In the genomic region with DNA sequence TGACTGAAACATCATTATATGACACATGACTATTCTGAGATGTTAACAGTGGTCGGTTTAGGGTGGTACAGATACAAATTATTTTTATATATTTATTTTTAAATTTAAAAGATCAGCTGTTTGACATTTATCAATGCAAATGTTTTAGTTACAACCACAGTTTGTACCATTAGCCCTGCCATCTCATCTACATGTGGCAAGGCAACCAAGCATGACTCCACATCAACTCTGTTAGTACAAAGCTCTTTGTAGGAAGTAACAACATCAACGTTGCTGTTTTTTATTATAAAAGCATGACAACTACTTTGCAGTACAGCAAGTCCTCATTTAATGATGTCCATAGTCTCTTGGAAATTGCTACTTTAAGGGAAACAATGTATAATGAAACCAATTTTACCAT, we compare ENCODE assay signal across 20 cellular contexts. TPM values are rescaled to one million over a fixed set of nuclear protein-coding genes. Genes with fewer than 3 reads are reported as not detected.
DNase-seq lines count a peak whose midpoint lies in the region; ATAC-seq and TF ChIP-seq lines count a peak whose summit lies in the region.
"Had no signal": no experiment of that assay in that cellular context is flagged by ENCODE, and none has a peak within 500 bp of the region (broad histone marks: within the 10 kb centered on the region; RNA-seq: fewer than 3 reads in every experiment).

No MANE protein-coding gene starts in this region.

- in situ Hi-C loops in GM13976 (cut with MboI; ENCODE audit: low sequenced_read_pairs, unreplicated experiment) (no loop called here), GM23248 (cut with MboI) (no loop called here)

- TF ChIP-seq CTCF in GM13976 (IDR thresholded peaks at IDR 0.05; ENCODE audit: borderline replicate concordance, control extremely low read depth, extremely low read depth, insufficient read depth, missing control alignments): no peak

- H3K27ac ChIP-seq in BLaER1 (no peak overlapping the region), GM23248 (no peak overlapping the region)
- H3K27ac ChIP-seq: C4-2B, KMS-11 had no signal

- H3K9me3 ChIP-seq in BLaER1 (no peaks in the 10 kb centered on the region), GM23248 (ENCODE audit: low read depth) (no peaks in the 10 kb centered on the region)
- H3K9me3 ChIP-seq: BE2C, Caco-2, HAP-1 had no signal

- no peaks in the 10 kb centered on the region for H3K27me3 ChIP-seq in BLaER1
- peaks cover 25% of the 10 kb centered on the region; the same call in 1 of the 2 replicates for H3K27me3 ChIP-seq in GM23248 (replicated peaks; ENCODE audit: insufficient read depth)

- H3K4me3 Mint-ChIP-seq in stimulated activated memory B cell treated with anti-CD40 and anti-IgM and Interleukin-4, amounts not matched to agents 10 μg/mL and 1 μg/mL and 100 μg/mL, for 72 hours: no peak overlapping the region
- H3K4me3 Mint-ChIP-seq: CD4-positive, alpha-beta T cell had no signal

- H3K79me2 ChIP-seq in GM23248 (ENCODE audit: insufficient read depth): no peaks in the 10 kb centered on the region

- H3K36me3 ChIP-seq in BLaER1: no peaks in the 10 kb centered on the region
- no peaks in the 10 kb centered on the region for H3K36me3 ChIP-seq in GM23248 (ENCODE audit: low read depth)
- H3K36me3 ChIP-seq: BE2C, HAP-1 had no signal

- no peak overlapping the region for H2AFZ ChIP-seq in GM23248

- no peaks in the 10 kb centered on the region for H3K9me2 ChIP-seq in GM23248 (ENCODE audit: insufficient read depth)

- no peaks in the 10 kb centered on the region for H3K27me3 Mint-ChIP-seq in stimulated activated memory B cell treated with anti-CD40 and anti-IgM and Interleukin-4, amounts not matched to agents 10 μg/mL and 1 μg/mL and 100 μg/mL, for 72 hours
- H3K27me3 Mint-ChIP-seq: CD4-positive, alpha-beta T cell had no signal

- H3K9ac ChIP-seq in BLaER1: no peak overlapping the region
- no peak overlapping the region for H3K9ac ChIP-seq in GM23248
- H3K9ac ChIP-seq: KMS-11 had no signal

- H3K4me3 ChIP-seq in BLaER1 (no peak overlapping the region), GM23248 (no peak overlapping the region)
- H3K4me3 ChIP-seq: HAP-1 had no signal

- 25 to 38% methylated on average over 2 of the region's 2 CpGs for WGBS in GM23248 (ENCODE audit: low coverage in 1 of 2, low lambda C conversion rate in 2 of 2, missing lambda C conversion rate in 2 of 2), 2 experiments

- ATAC-seq in esophagus mucosa (peak; percentile 13), GM21786 (IDR thresholded peaks at IDR 0.05; ENCODE audit: unreplicated experiment) (no peak)
- peak; percentile 63 for ATAC-seq in stimulated activated memory B cell treated with anti-CD40 and anti-IgM and Interleukin-4, amounts not matched to agents 10 μg/mL and 1 μg/mL and 100 μg/mL, for 72 hours

- peaks cover 10% of the 10 kb centered on the region for H3K4me1 ChIP-seq in BLaER1
- no peaks in the 10 kb centered on the region for H3K4me1 ChIP-seq in GM23248 (ENCODE audit: insufficient read depth)
- H3K4me1 ChIP-seq: BE2C, Caco-2, HAP-1 had no signal

- no peaks in the 10 kb centered on the region for H3K36me3 Mint-ChIP-seq in stimulated activated memory B cell treated with anti-CD40 and anti-IgM and Interleukin-4, amounts not matched to agents 10 μg/mL and 1 μg/mL and 100 μg/mL, for 72 hours

- H3K4me1 Mint-ChIP-seq in stimulated activated memory B cell treated with anti-CD40 and anti-IgM and Interleukin-4, amounts not matched to agents 10 μg/mL and 1 μg/mL and 100 μg/mL, for 72 hours: peaks cover 43% of the 10 kb centered on the region

- no peaks in the 10 kb centered on the region for H3K9me3 Mint-ChIP-seq in stimulated activated memory B cell treated with anti-CD40 and anti-IgM and Interleukin-4, amounts not matched to agents 10 μg/mL and 1 μg/mL and 100 μg/mL, for 72 hours
- H3K9me3 Mint-ChIP-seq: CD4-positive, alpha-beta T cell had no signal

- H3K27ac Mint-ChIP-seq in stimulated activated memory B cell treated with anti-CD40 and anti-IgM and Interleukin-4, amounts not matched to agents 10 μg/mL and 1 μg/mL and 100 μg/mL, for 72 hours: peak overlapping the region; percentile 51
- H3K27ac Mint-ChIP-seq: CD4-positive, alpha-beta T cell had no signal

- DNase-seq in NCI-H526 treated with DMSO at 0.1 percent for 48 hours (lab: John Stamatoyannopoulos, UW) (peak; percentile 0), GM13976 (ENCODE audit: low spot score) (no peak), GM23248 (no peak), superior temporal gyrus (ENCODE audit: extremely low spot score) (no peak)
- DNase-seq: 8988T; BE2C; Caco-2; CD4-positive, alpha-beta T cell; DMS153; DMS79; GF-D8 had no signal

- H3F3A ChIP-seq in GM23248 (ENCODE audit: insufficient read depth): no peaks in the 10 kb centered on the region

- H4K20me1 ChIP-seq in BLaER1: no peaks in the 10 kb centered on the region
- H4K20me1 ChIP-seq in GM23248 (ENCODE audit: insufficient read depth): no peaks in the 10 kb centered on the region

- H3K4me2 ChIP-seq in BLaER1: peak overlapping the region; percentile 24
- H3K4me2 ChIP-seq in GM23248 (ENCODE audit: unreplicated experiment): no peak overlapping the region
- H3K4me2 ChIP-seq: KMS-11 had no signal

RNA-seq across cellular contexts. Expression of gene ENTHD1, which starts 40.8 kb away (rescaled TPM):
- not detected for total RNA-seq in esophagus mucosa
- not detected in 2 replicates for total RNA-seq in GM23248 (2014; rRNA removed; shearing (Covaris generic))
- polyA plus RNA-seq in GM23248 (2016; fragmentation: Nextera tagmentation; extraction: Ambion mirVana): not detected in 2 replicates
- total RNA-seq: Caco-2, H4, HT-29 had no signal

RNA-seq across cellular contexts. Expression of gene GRAP2, which starts 48.1 kb away (rescaled TPM):
- total RNA-seq in esophagus mucosa: 0.92 TPM
- total RNA-seq in GM23248 (2014; rRNA removed; shearing (Covaris generic)): not detected in 2 replicates
- not detected in 2 replicates for polyA plus RNA-seq in GM23248 (2016; fragmentation: Nextera tagmentation; extraction: Ambion mirVana)
- total RNA-seq: Caco-2, H4, HT-29 had no signal
